9 cellular contexts compared by ENCODE assay signal in the genomic region with DNA sequence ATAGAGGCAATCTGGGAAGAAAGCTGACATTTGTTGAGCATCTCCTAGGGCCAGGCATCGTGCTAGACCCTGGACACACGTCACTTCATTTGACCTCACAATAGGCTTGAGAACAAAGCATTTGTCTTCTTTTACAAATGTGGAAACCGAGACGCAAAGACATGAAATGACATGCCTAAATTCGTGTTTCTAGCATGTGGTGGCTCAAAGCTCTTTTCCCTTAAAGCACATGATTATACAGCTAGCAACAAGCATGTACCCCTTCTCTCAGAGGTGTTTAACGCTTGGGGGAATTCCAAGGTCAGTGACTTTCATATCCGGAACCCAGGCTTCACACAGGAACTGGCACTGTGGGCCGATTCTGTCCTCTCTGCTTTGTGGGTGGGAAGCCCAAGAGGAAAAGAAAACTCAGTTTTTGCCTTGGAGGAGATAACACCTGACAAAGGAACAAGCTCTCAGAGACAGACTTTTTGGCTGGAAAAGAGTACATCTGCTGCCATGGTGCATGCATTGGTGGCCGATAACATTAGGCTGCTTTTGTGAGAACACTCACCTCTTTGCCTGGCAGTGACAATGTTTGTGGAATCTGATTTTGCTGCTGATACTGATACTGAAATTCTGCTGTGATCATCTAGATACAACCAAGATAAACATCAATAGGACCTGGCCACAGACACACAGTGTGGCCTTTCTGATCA. TPM values are rescaled to one million over a fixed set of nuclear protein-coding genes. Genes with fewer than 3 reads are reported as not detected.
DNase-seq lines count a peak whose midpoint lies in the region; ATAC-seq, FAIRE-seq and TF ChIP-seq lines count a peak whose summit lies in the region.
"Had no signal": no experiment of that assay in that cellular context is flagged by ENCODE, and none has a peak within 500 bp of the region (broad histone marks: within the 10 kb centered on the region; RNA-seq: fewer than 3 reads in every experiment).

No MANE protein-coding gene starts in this region.

- DNase-seq in activated naive CD8-positive, alpha-beta T cell treated with anti-CD3 and anti-CD28 coated beads, Interleukin-2, amount 50 U/mL, for 16 hours (ENCODE audit: low read depth, low spot score): peak; percentile 49
- DNase-seq in stimulated activated naive CD4-positive, alpha-beta T cell (lab: John Stamatoyannopoulos, UW): peak; percentile 20 to 64 (median 59)
- no peak for DNase-seq in DMS153 treated with DMSO at 0.1 percent for 48 hours (lab: John Stamatoyannopoulos, UW; ENCODE audit: unreplicated experiment)
- no peak for DNase-seq in D721Med (ENCODE audit: insufficient read length, low spot score)
- no peak for DNase-seq in tibial nerve (ENCODE audit: low spot score in 2 of 2)
- no peak for DNase-seq in DMS79 treated with DMSO at 0.1 percent for 48 hours (lab: John Stamatoyannopoulos, UW)

- ATAC-seq in GM21360 (IDR thresholded peaks at IDR 0.05; ENCODE audit: unreplicated experiment) (peak; percentile 71), HG03575 (IDR thresholded peaks at IDR 0.05; ENCODE audit: extremely low read depth, insufficient number of reproducible peaks, low FRiP score, unreplicated experiment) (peak; percentile 39)

- H3K9me3 ChIP-seq in tibial nerve: peaks cover 0 to 20% (median 5%) of the 10 kb centered on the region in 4 donors

- H3K4me3 ChIP-seq in tibial nerve: no peak overlapping the region

- H3K27ac ChIP-seq in tibial nerve: peak overlapping the region in 1 of 4 donors; percentile 60

- no peak for TF ChIP-seq POLR2A in tibial nerve (IDR thresholded peaks at IDR 0.05)

- TF ChIP-seq CTCF in D721Med (IDR thresholded peaks at IDR 0.05; ENCODE audit: insufficient read depth, missing control alignments): no peak
- no peak for TF ChIP-seq CTCF in tibial nerve (IDR thresholded peaks at IDR 0.05)

- no peaks in the 10 kb centered on the region for H3K27me3 ChIP-seq in tibial nerve

- H3K4me1 ChIP-seq in tibial nerve: no peaks in the 10 kb centered on the region

- no peak for TF ChIP-seq EP300 in tibial nerve (IDR thresholded peaks at IDR 0.05)

- H3K36me3 ChIP-seq in tibial nerve: no peaks in the 10 kb centered on the region

- 83 to 85% methylated on average over 9 of the region's 9 CpGs for WGBS in tibial nerve, 2 donors

- FAIRE-seq in D721Med (lab: Jason Lieb, UNC): no peak

RNA-seq across cellular contexts. Expression of gene CD2, which starts 15.4 kb away (rescaled TPM):
- 1 to 10 TPM in 2 of 4 donors, under 1 TPM in 1, not detected in 1; 0.60 to 5.1 (median 1.5) TPM for total RNA-seq in tibial nerve
- total RNA-seq: LHCN-M2 had no signal

Comparison
In these comparisons a context has a peak if more than half of its experiments do, and no peak if none do; other contexts are left out.
1. DNase-seq: peak in activated naive CD8-positive, alpha-beta T cell treated with anti-CD3 and anti-CD28 coated beads, Interleukin-2, amount 50 U/mL, for 16 hours (single experiment) and stimulated activated naive CD4-positive, alpha-beta T cell (6 of 6); none in DMS153 treated with DMSO at 0.1 percent for 48 hours (single experiment), D721Med (single experiment), tibial nerve (0 of 2) and DMS79 treated with DMSO at 0.1 percent for 48 hours (single experiment).